Comparison of ENCODE assay signal across 23 cellular contexts in genomic region chr14:54023027-54023426, GRCh38.
"Had no signal": no experiment of that assay in that cellular context is flagged by ENCODE, and none has a peak within 500 bp of the region (broad histone marks: within the 10 kb centered on the region; RNA-seq: fewer than 3 reads in every experiment).

No MANE protein-coding gene starts in this region.

- H3K4me1 ChIP-seq: ascending aorta, lower lobe of right lung, tibial artery had no signal

- H3K4me3 ChIP-seq: ascending aorta, lower lobe of right lung, tibial artery had no signal

- H3K27ac ChIP-seq: ascending aorta, brain microvascular endothelial cell, lower lobe of right lung, tibial artery had no signal

- DNase-seq: activated gamma-delta T cell treated with Interleukin-2 at 50 U/mL for 16 hours; activated T-cell treated with anti-CD3 and anti-CD28 coated beads, Interleukin-2, amount 50 U/mL, for 1 hour; brain microvascular endothelial cell; central memory CD4-positive, alpha-beta T cell; dermis blood vessel endothelial cell; effector CD8-positive, alpha-beta T cell; foreskin melanocyte; immature natural killer cell; lower lobe of right lung; naive thymus-derived CD4-positive, alpha-beta T cell; occipital lobe; posterior cingulate gyrus; small intestine; stimulated activated CD4-positive, alpha-beta T cell treated with anti-CD3 and anti-CD28 coated beads, Interleukin-2, amount 100 ng/mL, for 24 hours; stimulated activated naive CD8-positive, alpha-beta T cell treated with anti-CD3 and anti-CD28 coated beads, Interleukin-15, amount 100 ng/mL, for 72 hours; tibial artery had no signal

- H3K9me3 ChIP-seq: ascending aorta, lower lobe of right lung, tibial artery had no signal

- H3K36me3 ChIP-seq: ascending aorta, brain microvascular endothelial cell, lower lobe of right lung, tibial artery had no signal

- ATAC-seq: esophagus mucosa; left lobe of liver; lower lobe of right lung; naive thymus-derived CD4-positive, alpha-beta T cell; sciatic nerve; stimulated activated effector memory CD8-positive, alpha-beta T cell treated with anti-CD3 and anti-CD28 coated beads, Interleukin-12 subunit alpha, Interleukin-12 subunit beta, amount 100 ng/mL, for 72 hours; stimulated activated naive CD8-positive, alpha-beta T cell treated with anti-CD3 and anti-CD28 coated beads, Interleukin-15, amount 100 ng/mL, for 72 hours; WTC11 had no signal

- FAIRE-seq: endothelial cell of umbilical vein, small intestine had no signal

- H3K27me3 ChIP-seq: ascending aorta, brain microvascular endothelial cell, tibial artery had no signal
